Comparison of ENCODE assay signal across 8 cellular contexts in genomic region chr3:14123308-14124222, GRCh38. TPM values are rescaled to one million over a fixed set of nuclear protein-coding genes. Genes with fewer than 3 reads are reported as not detected.
A peak's percentile ranks its signal among the peaks of the same experiment; 100 is the strongest.
DNase-seq lines count a peak whose midpoint lies in the region; ATAC-seq and TF ChIP-seq lines count a peak whose summit lies in the region.

No MANE protein-coding gene starts in this region.

- H3K4ac ChIP-seq in H9 (ENCODE audit: low read depth, low read length): no peak overlapping the region

- WGBS in H9 (ENCODE audit: extremely low coverage, insufficient read length, low lambda C conversion rate): no CpG with 5 or more reads among the region's 15 CpGs
- 55% methylated on average over 15 of the region's 15 CpGs for WGBS in right cardiac atrium

- no peak overlapping the region for H3T11ph ChIP-seq in H9 (ENCODE audit: low read length)

- no peak overlapping the region for H3K27ac ChIP-seq in H9 (ENCODE audit: insufficient read length, low read depth, low read length)
- H3K27ac ChIP-seq in right cardiac atrium (ENCODE audit: low read length): peak overlapping the region; percentile 21
- H3K27ac ChIP-seq in skeletal muscle tissue (ENCODE audit: low read depth, low read length): peak overlapping the region; percentile 96

- H4K20me1 ChIP-seq in H9 (ENCODE audit: control insufficient read depth, insufficient read depth, insufficient read length): no peaks in the 10 kb centered on the region

- H3K79me2 ChIP-seq in H9 (ENCODE audit: insufficient read depth, low read length): peaks cover 3% of the 10 kb centered on the region; the same call in 1 of the 2 replicates

- H3K4me1 ChIP-seq in H9 (ENCODE audit: insufficient read depth, low read length): no peaks in the 10 kb centered on the region
- H3K4me1 ChIP-seq in right cardiac atrium (ENCODE audit: control insufficient read depth, insufficient read depth, low read length): peaks cover 22% of the 10 kb centered on the region
- peaks cover 38 to 64% (median 43%) of the 10 kb centered on the region in 3 donors for H3K4me1 ChIP-seq in skeletal muscle tissue (ENCODE audit: control insufficient read depth in 3 of 3, insufficient read depth in 3 of 3, low read length in 3 of 3)

- peak overlapping the region; percentile 62 for H3K4me2 ChIP-seq in H9 (ENCODE audit: insufficient read depth, insufficient read length, low read length)

- H4K8ac ChIP-seq in H9 (replicated peaks; ENCODE audit: insufficient read length, low read depth, low read length): no peak overlapping the region

- ATAC-seq in right cardiac atrium: no peak
- ATAC-seq in GM21515 (IDR thresholded peaks at IDR 0.05; ENCODE audit: unreplicated experiment): no peak

- peak overlapping the region; percentile 88 for H3K4me3 ChIP-seq in WI38 (ENCODE audit: low read depth, low read length)
- peak overlapping the region; percentile 72 for H3K4me3 ChIP-seq in right cardiac atrium (ENCODE audit: low read length)
- H3K4me3 ChIP-seq in skeletal muscle tissue (ENCODE audit: low read length in 3 of 3): peak overlapping the region; percentile 94 to 99 (median 95)

- no peak overlapping the region for H3K23ac ChIP-seq in H9 (ENCODE audit: insufficient read length, low read depth, low read length)

- no peak overlapping the region for H2BK20ac ChIP-seq in H9 (ENCODE audit: low read depth, low read length, poor library complexity, severe bottlenecking)

- H3K27me3 ChIP-seq in H9 (ENCODE audit: insufficient read depth, low read length): no peaks in the 10 kb centered on the region
- H3K27me3 ChIP-seq in right cardiac atrium (ENCODE audit: control insufficient read depth, insufficient read depth): no peaks in the 10 kb centered on the region
- no peaks in the 10 kb centered on the region for H3K27me3 ChIP-seq in skeletal muscle tissue (ENCODE audit: control insufficient read depth in 3 of 3, insufficient read depth in 3 of 3, low read length in 3 of 3)

- no peak overlapping the region for H2BK120ac ChIP-seq in H9 (ENCODE audit: low read depth, low read length, poor library complexity, severe bottlenecking)

- H3K9ac ChIP-seq in H9 (ENCODE audit: extremely low read depth, insufficient read length, low read length) (peak overlapping the region; percentile 7), skeletal muscle tissue (ENCODE audit: low read depth in 1 of 3, low read length in 3 of 3) (peak overlapping the region; percentile 88 to 91 (median 91))

- H4K91ac ChIP-seq in H9 (ENCODE audit: insufficient read length, low read depth, low read length): no peak overlapping the region

- H3K23me2 ChIP-seq in H9 (ENCODE audit: insufficient read length, low read depth, low read length, poor library complexity, severe bottlenecking): peaks cover 14% of the 10 kb centered on the region

- H3K4me3 Mint-ChIP-seq in H9: peak overlapping the region; percentile 94 to 99

- no peak overlapping the region for H2AFZ ChIP-seq in H9 (ENCODE audit: low read length)

- H3K18ac ChIP-seq in H9 (ENCODE audit: insufficient read length, low read depth, low read length): no peak overlapping the region

- peaks cover 31 to 36% (median 32%) of the 10 kb centered on the region in 3 experiments for H3K36me3 Mint-ChIP-seq in H9 (ENCODE audit: insufficient read depth in 1 of 3, low read depth in 3 of 3)

- peaks cover 3% of the 10 kb centered on the region; the same call in 1 of the 2 replicates for H3K27me3 Mint-ChIP-seq in H9 (ENCODE audit: low read depth)

- TF ChIP-seq CTCF in H9 (conservative IDR thresholded peaks at IDR 0.05) (no peak), WI38 (IDR thresholded peaks at IDR 0.05; ENCODE audit: low read depth, low read length) (no peak)

- H4K5ac ChIP-seq in H9 (ENCODE audit: insufficient read length, low read depth, low read length): no peak overlapping the region

- intact Hi-C loops in right cardiac atrium (cut with DNase I): loop anchor here in 1 of 4 donors (2.0 to 10.0 kb wide), 2 partner anchors 55 to 229 kb away; partner anchors contain the start of genes LSM3 and XPC

- H3K4me1 Mint-ChIP-seq in H9: peaks cover 35 to 39% of the 10 kb centered on the region in 2 experiments

- H3K56ac ChIP-seq in H9 (ENCODE audit: insufficient read length, low read depth, low read length): no peak overlapping the region

- H2BK5ac ChIP-seq in H9 (ENCODE audit: insufficient read length, low read length): no peak overlapping the region

- no peak overlapping the region for H2AK5ac ChIP-seq in H9 (ENCODE audit: insufficient read length, low read length)

- peaks cover 0 to 8% of the 10 kb centered on the region in 2 experiments; a peak in 4 of 5 replicates for H3K9me3 Mint-ChIP-seq in H9

- no peak overlapping the region for H2BK12ac ChIP-seq in H9 (ENCODE audit: insufficient read length, low read depth, low read length)

- H2BK15ac ChIP-seq in H9 (ENCODE audit: low read depth, low read length): no peak overlapping the region

- H3K14ac ChIP-seq in H9 (ENCODE audit: insufficient read depth, low read length): no peak overlapping the region

- DNase-seq in H9 (no peak), right cardiac atrium (no peak), DMS53 (lab: John Stamatoyannopoulos, UW) (no peak), putamen (ENCODE audit: low spot score) (no peak)
- DNase-seq in activated CD4-positive, CD25-positive, alpha-beta regulatory T cell (lab: John Stamatoyannopoulos, UW): no peak

- H3K9me3 ChIP-seq in H9 (ENCODE audit: control insufficient read depth, low read depth, low read length) (no peaks in the 10 kb centered on the region), right cardiac atrium (ENCODE audit: control insufficient read depth, low read length) (no peaks in the 10 kb centered on the region), skeletal muscle tissue (ENCODE audit: control insufficient read depth in 3 of 3, low read length in 3 of 3) (no peaks in the 10 kb centered on the region)

- peaks cover 12 to 38% (median 33%) of the 10 kb centered on the region in 3 donors for H3K36me3 ChIP-seq in skeletal muscle tissue (ENCODE audit: control insufficient read depth in 3 of 3, insufficient read depth in 3 of 3, low read length in 3 of 3)

- H3K79me1 ChIP-seq in H9 (ENCODE audit: insufficient read depth, low read depth, low read length, poor library complexity, severe bottlenecking): peaks cover 9% of the 10 kb centered on the region

- H3K27ac Mint-ChIP-seq in H9: peak overlapping the region in 2 of 3 experiments; percentile 83 to 93; a peak in 3 of 7 replicates

RNA-seq across cellular contexts. Expression of gene CHCHD4, which starts 1.1 kb away (rescaled TPM):
- total RNA-seq in H9 (2021) (13.3 and 13.7 TPM in 2 replicates), right cardiac atrium (10 to 100 TPM; 21.0 to 30.9 (median 27.4) TPM), skeletal muscle tissue (12.5 TPM)
- polyA plus RNA-seq in right cardiac atrium: 33.4 TPM

RNA-seq across cellular contexts. Expression of gene TMEM43, which starts 1.3 kb away (rescaled TPM):
- total RNA-seq in H9 (2021) (35.8 and 36.7 TPM in 2 replicates), right cardiac atrium (100 to 1,000 TPM in 1 of 4 donors, 10 to 100 TPM in 3; 52.4 to 103 (median 68.7) TPM), skeletal muscle tissue (39.7 TPM)
- polyA plus RNA-seq in right cardiac atrium: 46.7 TPM

RNA-seq across cellular contexts. Expression of gene XPC, which starts 54.8 kb away (rescaled TPM):
- total RNA-seq in H9 (2021) (25.6 and 30.3 TPM in 2 replicates), right cardiac atrium (10 to 100 TPM; 10.7 to 16.1 (median 14.4) TPM), skeletal muscle tissue (14.6 TPM)
- 8.8 TPM for polyA plus RNA-seq in right cardiac atrium

RNA-seq across cellular contexts. Expression of gene LSM3, which starts 55.1 kb away (rescaled TPM):
- total RNA-seq in H9 (2021) (23.5 and 24.4 TPM in 2 replicates), right cardiac atrium (10 to 100 TPM; 13.5 to 16.5 (median 15.2) TPM), skeletal muscle tissue (14.6 TPM)
- polyA plus RNA-seq in right cardiac atrium: 17.8 TPM
